ENCODE assay signal across 16 cellular contexts in the genomic region with DNA sequence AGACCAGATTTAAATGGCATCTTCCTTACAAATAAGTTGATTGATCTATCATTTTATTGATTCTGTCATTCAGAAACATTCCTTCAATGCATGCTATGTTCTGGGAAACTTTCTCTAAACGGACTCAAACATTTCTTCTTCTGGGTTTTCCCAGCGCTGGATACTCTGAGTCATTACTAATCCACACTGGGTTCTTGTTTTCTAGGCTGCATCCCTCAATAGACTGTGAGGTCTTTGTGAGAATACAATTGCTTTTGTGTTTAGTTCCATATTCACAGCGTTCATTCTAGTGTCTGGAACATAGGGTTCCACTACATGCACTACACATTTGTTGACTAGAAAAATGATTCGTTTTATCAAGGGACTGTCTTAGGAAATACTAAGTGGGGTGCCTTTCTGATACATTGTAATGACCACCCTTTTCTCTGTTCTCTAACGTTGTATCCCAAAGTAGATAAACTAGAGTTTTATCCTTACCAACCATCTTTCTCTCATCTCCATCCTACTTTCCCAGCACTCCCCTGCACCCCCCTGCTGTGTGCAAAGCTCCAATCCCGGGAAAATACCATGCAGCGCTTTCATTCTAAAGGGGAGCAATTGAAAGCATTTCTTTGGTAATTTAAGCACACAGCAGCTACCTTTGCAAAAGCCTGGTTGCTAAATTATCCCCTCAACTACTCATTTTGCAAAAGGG.
DNase-seq lines count a peak whose midpoint lies in the region; ATAC-seq and TF ChIP-seq lines count a peak whose summit lies in the region.
"Had no signal": no experiment of that assay in that cellular context is flagged by ENCODE, and none has a peak within 500 bp of the region (broad histone marks: within the 10 kb centered on the region; RNA-seq: fewer than 3 reads in every experiment).

No MANE protein-coding gene starts in this region.

- DNase-seq in NCI-H2227 (lab: John Stamatoyannopoulos, UW; ENCODE audit: unreplicated experiment): peak; percentile 66
- peak; percentile 10 for DNase-seq in mesenchymal stem cell
- no peak for DNase-seq in upper lobe of right lung
- DNase-seq in hepatocyte (ENCODE audit: low spot score): no peak
- DNase-seq: activated CD8-positive, alpha-beta T cell treated with anti-CD3 and anti-CD28 coated beads for 36 hours; activated naive CD8-positive, alpha-beta T cell treated with anti-CD3 and anti-CD28 coated beads, Interleukin-2, amount 10 ng/mL, durations not matched to agents 7 days and 5 days; activated T-cell treated with anti-CD3 and anti-CD28 coated beads, Interleukin-2, amount 50 U/mL, for 48 hours; AML-193; NCI-H2081 treated with DMSO at 0.1 percent for 48 hours; right cardiac atrium; RPMI8226 had no signal

- H3K9me3 ChIP-seq in mesenchymal stem cell (ENCODE audit: control insufficient read depth, low read length): no peaks in the 10 kb centered on the region
- H3K9me3 ChIP-seq in upper lobe of right lung: no peaks in the 10 kb centered on the region
- H3K9me3 ChIP-seq in hepatocyte (ENCODE audit: low read depth): no peaks in the 10 kb centered on the region

- no peak for ATAC-seq in upper lobe of right lung
- ATAC-seq in activated CD4-positive, CD25-positive, alpha-beta regulatory T cell treated with anti-CD3 and anti-CD28 coated beads, Interleukin-2, amount 50 U/mL, for 24 hours: no peak
- ATAC-seq: activated CD8-positive, alpha-beta T cell treated with anti-CD3 and anti-CD28 coated beads for 36 hours; K562; right cardiac atrium had no signal

- H4K20me1 ChIP-seq in hepatocyte (ENCODE audit: insufficient read depth, poor library complexity, severe bottlenecking): no peaks in the 10 kb centered on the region

- H2AFZ ChIP-seq in mesenchymal stem cell (ENCODE audit: low read depth, low read length) (no peak overlapping the region), hepatocyte (no peak overlapping the region)

- no peak overlapping the region for H4K91ac ChIP-seq in mesenchymal stem cell (ENCODE audit: low read length)

- no peaks in the 10 kb centered on the region for H3K36me3 ChIP-seq in mesenchymal stem cell (ENCODE audit: control insufficient read depth in 1 of 2, insufficient read depth in 2 of 2, low read depth in 1 of 2, low read length in 2 of 2)
- no peaks in the 10 kb centered on the region for H3K36me3 ChIP-seq in upper lobe of right lung
- H3K36me3 ChIP-seq in hepatocyte (replicated peaks; ENCODE audit: insufficient read depth, low read depth): no peaks in the 10 kb centered on the region
- H3K36me3 ChIP-seq: cardiac muscle cell had no signal

- no peak overlapping the region for H3K14ac ChIP-seq in mesenchymal stem cell (ENCODE audit: low read length in 2 of 2)

- H3K9me2 ChIP-seq in hepatocyte (replicated peaks; ENCODE audit: insufficient read depth): no peaks in the 10 kb centered on the region

- H3K27ac ChIP-seq in cingulate gyrus (ENCODE audit: low read depth, low read length) (peak overlapping the region; percentile 83), mesenchymal stem cell (ENCODE audit: low read length, poor library complexity, severe bottlenecking) (no peak overlapping the region), temporal lobe (ENCODE audit: low read depth, low read length) (peak overlapping the region; percentile 82), upper lobe of right lung (no peak overlapping the region), hepatocyte (no peak overlapping the region)
- H3K27ac ChIP-seq: cardiac muscle cell had no signal

- no peak overlapping the region for H2BK12ac ChIP-seq in mesenchymal stem cell (ENCODE audit: low read length in 2 of 2)

- H3K27me3 ChIP-seq in mesenchymal stem cell (ENCODE audit: control insufficient read depth in 1 of 2, insufficient read depth in 1 of 2, low read length in 2 of 2) (no peaks in the 10 kb centered on the region), upper lobe of right lung (no peaks in the 10 kb centered on the region), hepatocyte (no peaks in the 10 kb centered on the region)

- H3K4me1 ChIP-seq in mesenchymal stem cell (ENCODE audit: control insufficient read depth, insufficient read depth, low read depth, low read length) (no peaks in the 10 kb centered on the region), upper lobe of right lung (no peaks in the 10 kb centered on the region), hepatocyte (ENCODE audit: insufficient read depth) (no peaks in the 10 kb centered on the region)

- no peak overlapping the region for H3K23ac ChIP-seq in mesenchymal stem cell (ENCODE audit: low read length in 2 of 2)

- H2BK120ac ChIP-seq in mesenchymal stem cell (ENCODE audit: low read depth, low read length): no peak overlapping the region

- H3K4me2 ChIP-seq in mesenchymal stem cell (ENCODE audit: low read length, poor library complexity, severe bottlenecking): no peak overlapping the region
- no peak overlapping the region for H3K4me2 ChIP-seq in hepatocyte

- H2BK15ac ChIP-seq in mesenchymal stem cell (ENCODE audit: low read depth, poor library complexity, severe bottlenecking): no peak overlapping the region

- H3K79me1 ChIP-seq in mesenchymal stem cell (replicated peaks; ENCODE audit: low read length, poor library complexity, severe bottlenecking): no peaks in the 10 kb centered on the region

- no peak overlapping the region for H2BK5ac ChIP-seq in mesenchymal stem cell (ENCODE audit: low read depth, low read length, poor library complexity, severe bottlenecking)

- WGBS in mesenchymal stem cell: 21% methylated on average over 4 of the region's 7 CpGs
- WGBS in hepatocyte (ENCODE audit: low lambda C conversion rate, missing lambda C conversion rate): 44% methylated on average over 7 of the region's 7 CpGs

- intact Hi-C loops in upper lobe of right lung (cut with DNase I): no loop called here

- H3K79me2 ChIP-seq in hepatocyte: no peaks in the 10 kb centered on the region

- no peak overlapping the region for H4K8ac ChIP-seq in mesenchymal stem cell (ENCODE audit: low read length)

- no peak overlapping the region for H3K18ac ChIP-seq in mesenchymal stem cell (ENCODE audit: low read depth in 1 of 2, low read length in 2 of 2)

- H3K9ac ChIP-seq in mesenchymal stem cell (ENCODE audit: low read length): no peak overlapping the region

- H2AK5ac ChIP-seq in mesenchymal stem cell (ENCODE audit: low read length, severe bottlenecking): no peak overlapping the region

- no peak overlapping the region for H3K4ac ChIP-seq in mesenchymal stem cell (ENCODE audit: low read depth in 1 of 2, low read length in 2 of 2)

- H3K4me3 ChIP-seq in mesenchymal stem cell (ENCODE audit: insufficient read depth in 1 of 2, low read depth in 1 of 2, low read length in 2 of 2) (no peak overlapping the region), upper lobe of right lung (no peak overlapping the region), hepatocyte (no peak overlapping the region)
- H3K4me3 ChIP-seq: cardiac muscle cell, K562 had no signal

- TF ChIP-seq CTCF in upper lobe of right lung (IDR thresholded peaks at IDR 0.05) (no peak), hepatocyte (IDR thresholded peaks at IDR 0.05; ENCODE audit: poor library complexity) (no peak)

Comparison
In these comparisons a context has a peak if more than half of its experiments do, and no peak if none do; other contexts are left out.
1. DNase-seq: peak in NCI-H2227 (single experiment) and mesenchymal stem cell (single experiment); none in upper lobe of right lung (single experiment) and hepatocyte (single experiment).
2. H3K27ac ChIP-seq: peak in cingulate gyrus (single experiment) and temporal lobe (single experiment); none in mesenchymal stem cell (single experiment), upper lobe of right lung (single experiment) and hepatocyte (single experiment).